36 cellular contexts compared by ENCODE assay signal in the genomic region with DNA sequence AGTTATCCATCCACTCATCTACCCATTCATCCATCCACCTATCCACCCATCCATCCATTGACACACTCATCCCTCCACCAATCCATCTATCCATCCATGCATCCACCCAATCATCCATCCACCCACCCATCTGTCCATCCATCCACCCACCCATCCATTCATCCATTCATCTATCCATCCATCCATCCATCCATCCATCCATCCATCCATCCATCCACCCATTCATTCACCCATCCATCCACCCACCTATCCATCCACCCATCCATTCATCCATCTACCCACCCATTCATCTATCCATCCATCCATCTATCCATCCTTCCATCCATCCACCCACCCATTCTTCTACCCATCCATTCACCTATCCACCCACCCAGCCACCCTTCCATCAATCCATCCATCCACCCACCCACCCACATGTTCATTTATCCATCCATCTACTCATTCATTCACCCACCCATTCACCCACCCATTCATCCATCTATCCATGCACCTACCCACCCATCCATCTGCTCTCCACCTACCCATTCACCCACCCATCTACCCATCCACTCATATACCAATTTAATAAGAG.
"Had no signal": no experiment of that assay in that cellular context is flagged by ENCODE, and none has a peak within 500 bp of the region (broad histone marks: within the 10 kb centered on the region; RNA-seq: fewer than 3 reads in every experiment).

No MANE protein-coding gene starts in this region.

- H3K36me3 ChIP-seq: MG63 had no signal

- H3K27me3 ChIP-seq: MG63 had no signal

- H3K9me3 ChIP-seq: MG63 had no signal

- DNase-seq: Kasumi-1, MG63, MM.1S, MV-4-11, NCI-H1048, NCI-H1092, NCI-H1092 treated with DMSO at 0.1 percent for 48 hours, NCI-H1105, NCI-H1105 treated with DMSO at 0.1 percent for 48 hours, NCI-H1417, NCI-H1417 treated with DMSO at 0.1 percent for 48 hours, NCI-H1436, NCI-H1436 treated with DMSO at 0.1 percent for 48 hours, NCI-H146, NCI-H1694, NCI-H1694 treated with DMSO at 0.1 percent for 48 hours, NCI-H187, NCI-H187 treated with DMSO at 0.1 percent for 48 hours, NCI-H1930, NCI-H2029, NCI-H2029 treated with DMSO at 0.1 percent for 48 hours, NCI-H2081, NCI-H2081 treated with DMSO at 0.1 percent for 48 hours, NCI-H2107, NCI-H2171, NCI-H2171 treated with DMSO at 0.1 percent for 48 hours, NCI-H2227 treated with DMSO at 0.1 percent for 48 hours, NCI-H226, NCI-H345, NCI-H446, NCI-H446 treated with DMSO at 0.1 percent for 48 hours, NCI-H510A, NCI-H510A treated with DMSO at 0.1 percent for 48 hours, NCI-H524, NCI-H524 treated with DMSO at 0.1 percent for 48 hours, NCI-H526 had no signal

- H3K4me3 ChIP-seq: MG63 had no signal
